Comparison of ENCODE assay signal across 9 cellular contexts in genomic region chr4:6469898-6470501, GRCh38. TPM values are rescaled to one million over a fixed set of nuclear protein-coding genes. Genes with fewer than 3 reads are reported as not detected.
DNase-seq lines count a peak whose midpoint lies in the region; ATAC-seq, FAIRE-seq and TF ChIP-seq lines count a peak whose summit lies in the region.
"Had no signal": no experiment of that assay in that cellular context is flagged by ENCODE, and none has a peak within 500 bp of the region (broad histone marks: within the 10 kb centered on the region; RNA-seq: fewer than 3 reads in every experiment).

No MANE protein-coding gene starts in this region.

- peak overlapping the region; percentile 57 for H3K4me3 ChIP-seq in HAP-1
- peak overlapping the region; percentile 27 for H3K4me3 ChIP-seq in brain microvascular endothelial cell (ENCODE audit: low read depth, low read length)
- H3K4me3 ChIP-seq in keratinocyte (ENCODE audit: control insufficient read depth in 2 of 3, extremely low read depth in 1 of 3, insufficient read depth in 2 of 3, low read depth in 1 of 3, low read length in 3 of 3): peak overlapping the region in 1 of 3 experiments; percentile 54
- H3K4me3 ChIP-seq in smooth muscle cell: peak overlapping the region; percentile 45

- H3K36me3 ChIP-seq in HAP-1 (replicated peaks): no peaks in the 10 kb centered on the region
- no peaks in the 10 kb centered on the region for H3K36me3 ChIP-seq in brain microvascular endothelial cell (replicated peaks)
- H3K36me3 ChIP-seq in keratinocyte (ENCODE audit: control insufficient read depth in 2 of 2, extremely low read depth in 1 of 2, insufficient read depth in 2 of 2, low read length in 2 of 2): no peaks in the 10 kb centered on the region
- no peaks in the 10 kb centered on the region for H3K36me3 ChIP-seq in smooth muscle cell (ENCODE audit: low read depth)

- no peak for ATAC-seq in GM18498 (IDR thresholded peaks at IDR 0.05; ENCODE audit: unreplicated experiment)
- ATAC-seq in HG03342 (IDR thresholded peaks at IDR 0.05; ENCODE audit: unreplicated experiment): no peak
- no peak for ATAC-seq in GM21786 (IDR thresholded peaks at IDR 0.05; ENCODE audit: unreplicated experiment)

- TF ChIP-seq CTCF in brain microvascular endothelial cell (IDR thresholded peaks at IDR 0.05; ENCODE audit: low read depth, low read length, missing control alignments) (no peak), keratinocyte (optimal IDR thresholded peaks at IDR 0.05 in 1 of 3, IDR thresholded peaks at IDR 0.05 in 1 of 3, conservative IDR thresholded peaks at IDR 0.05 in 1 of 3; ENCODE audit: extremely low read depth in 1 of 3, insufficient read depth in 2 of 3, low read length in 3 of 3) (no peak), smooth muscle cell (IDR thresholded peaks at IDR 0.05; ENCODE audit: borderline replicate concordance, insufficient read depth, poor library complexity, severe bottlenecking) (no peak)

- in situ Hi-C loops in HAP-1 (cut with MboI; ENCODE audit: low sequenced_read_pairs) (no loop called here), brain microvascular endothelial cell (cut with HindIII; ENCODE audit: low pct_ligation_motif_present, low sequenced_read_pairs) (no loop called here)

- DNase-seq in HAP-1 (ENCODE audit: low spot score in 2 of 2): no peak
- DNase-seq in brain microvascular endothelial cell: no peak
- no peak for DNase-seq in keratinocyte (ENCODE audit: low read depth, low spot score)
- no peak for DNase-seq in smooth muscle cell (lab: John Stamatoyannopoulos, UW; ENCODE audit: unreplicated experiment)
- no peak for DNase-seq in HPDE6-E6E7 (ENCODE audit: extremely low spot score)
- DNase-seq: NCI-H446 treated with DMSO at 0.1 percent for 48 hours had no signal

- H3F3A ChIP-seq in smooth muscle cell (ENCODE audit: low read depth): no peaks in the 10 kb centered on the region

- 79% methylated on average over 18 of the region's 18 CpGs for WGBS in smooth muscle cell (ENCODE audit: low lambda C conversion rate)

- H3K27me3 ChIP-seq in HAP-1 (ENCODE audit: low read depth) (no peaks in the 10 kb centered on the region), brain microvascular endothelial cell (replicated peaks) (peaks cover 43% of the 10 kb centered on the region), keratinocyte (ENCODE audit: control insufficient read depth, extremely low read depth, insufficient read depth, low read length) (peaks cover 20% of the 10 kb centered on the region), smooth muscle cell (ENCODE audit: low read depth) (peaks cover 84% of the 10 kb centered on the region)

- H4K20me1 ChIP-seq in keratinocyte (ENCODE audit: control insufficient read depth, extremely low read depth, insufficient read depth, low read length) (peaks cover 3% of the 10 kb centered on the region), smooth muscle cell (ENCODE audit: low read depth) (no peaks in the 10 kb centered on the region)

- no peaks in the 10 kb centered on the region for H3K9me1 ChIP-seq in keratinocyte (ENCODE audit: control insufficient read depth, extremely low read depth, insufficient read depth, low read length)

- dilution Hi-C loops in keratinocyte (cut with MboI; ENCODE audit: extremely low pct_ligation_motif_present, low sequenced_read_pairs): no loop called here

- H3K4me2 ChIP-seq in keratinocyte (ENCODE audit: control insufficient read depth, extremely low read depth, insufficient read depth, low read depth, low read length) (peak overlapping the region; percentile 62), smooth muscle cell (peak overlapping the region; percentile 94)

- no peaks in the 10 kb centered on the region for H3K79me2 ChIP-seq in keratinocyte (ENCODE audit: control insufficient read depth, insufficient read depth, low read length)
- H3K79me2 ChIP-seq in smooth muscle cell (ENCODE audit: low read depth): no peaks in the 10 kb centered on the region

- H3K9me3 ChIP-seq in HAP-1 (no peaks in the 10 kb centered on the region), keratinocyte (ENCODE audit: control insufficient read depth, low read depth, low read length) (no peaks in the 10 kb centered on the region), smooth muscle cell (replicated peaks; ENCODE audit: low read depth) (no peaks in the 10 kb centered on the region)

- H3K4me1 ChIP-seq in HAP-1: no peaks in the 10 kb centered on the region
- H3K4me1 ChIP-seq in keratinocyte (ENCODE audit: control insufficient read depth, extremely low read depth, insufficient read depth, low read length): no peaks in the 10 kb centered on the region
- H3K4me1 ChIP-seq in smooth muscle cell (ENCODE audit: low read depth): peaks cover 11% of the 10 kb centered on the region

- H3K27ac ChIP-seq in brain microvascular endothelial cell: no peak overlapping the region
- no peak overlapping the region for H3K27ac ChIP-seq in keratinocyte (ENCODE audit: control insufficient read depth, insufficient read depth, low read length)
- H3K27ac ChIP-seq in smooth muscle cell (ENCODE audit: low read depth): no peak overlapping the region

- peak overlapping the region; percentile 37 for H3K9ac ChIP-seq in keratinocyte (ENCODE audit: control insufficient read depth, extremely low read depth, insufficient read depth, low read length)
- no peak overlapping the region for H3K9ac ChIP-seq in smooth muscle cell (ENCODE audit: low read depth)

- H2AFZ ChIP-seq in keratinocyte (ENCODE audit: control insufficient read depth, low read length): no peak overlapping the region
- H2AFZ ChIP-seq in smooth muscle cell (ENCODE audit: low read depth): no peak overlapping the region

- no peak for FAIRE-seq in keratinocyte (lab: Jason Lieb, UNC)

RNA-seq across cellular contexts. Expression of gene PPP2R2C, which starts 2.4 kb away (rescaled TPM):
- polyA plus RNA-seq in keratinocyte (12.3 to 20.2 TPM (median 18.6 TPM) in 3 replicates), smooth muscle cell (0.54 and 0.76 TPM in 2 replicates)
- 20.2 TPM for polyA plus RNA-seq in keratinocyte (2011; ENCODE audit: low read depth)
- polyA plus RNA-seq in keratinocyte (2011; cell fraction: cytosol; rRNA removed): 21.5 and 24.6 TPM in 2 replicates
- 17.0 and 19.9 TPM in 2 replicates for polyA plus RNA-seq in keratinocyte (2011; cell fraction: nucleus; rRNA removed)
- 17.3 and 34.6 TPM in 2 replicates for polyA plus RNA-seq in keratinocyte (2012; ENCODE audit: low replicate concordance)
- polyA minus RNA-seq in keratinocyte: 26.5 to 72.4 TPM (median 53.0 TPM) in 3 replicates
- 29.0 TPM for polyA minus RNA-seq in keratinocyte (2011; cell fraction: cytosol; rRNA and poly(A)+ RNA removed)
- polyA minus RNA-seq in keratinocyte (2011; cell fraction: nucleus; rRNA and poly(A)+ RNA removed): 10.4 and 20.3 TPM in 2 replicates
- 0.76 and 1.8 TPM in 2 replicates for total RNA-seq in smooth muscle cell
